ENCODE assay signal across 22 cellular contexts in the genomic region with DNA sequence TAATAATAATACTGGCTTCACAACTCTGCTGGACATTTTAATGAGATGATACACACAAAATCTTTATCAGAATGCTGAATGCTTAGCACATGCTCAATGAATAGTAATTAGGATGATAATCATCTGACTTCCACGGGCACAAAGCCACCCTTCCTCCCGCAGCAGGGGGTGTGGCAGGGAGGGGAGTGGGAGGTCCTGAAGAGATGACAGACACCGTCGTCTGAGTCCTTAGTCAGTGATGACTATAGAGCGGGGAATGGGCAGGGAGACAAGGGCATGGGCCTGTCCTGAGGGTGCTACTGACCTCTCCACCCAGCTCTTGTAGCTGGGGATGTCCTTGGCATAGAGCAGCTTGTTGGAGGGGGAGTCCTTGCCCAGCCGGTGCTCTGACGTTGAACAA.
DNase-seq lines count a peak whose midpoint lies in the region; ATAC-seq, FAIRE-seq and TF ChIP-seq lines count a peak whose summit lies in the region.
"Had no signal": no experiment of that assay in that cellular context is flagged by ENCODE, and none has a peak within 500 bp of the region (broad histone marks: within the 10 kb centered on the region; RNA-seq: fewer than 3 reads in every experiment).

No MANE protein-coding gene starts in this region.

- no peak overlapping the region for H3K9ac ChIP-seq in GM23248
- no peak overlapping the region for H3K9ac ChIP-seq in endothelial cell of umbilical vein (replicated peaks; ENCODE audit: extremely low read depth, insufficient read depth, low read length)
- H3K9ac ChIP-seq in neuronal stem cell (ENCODE audit: low read depth, low read length, poor library complexity), result no peak overlapping the region

- DNase-seq in GM23248 (peak; percentile 42), endothelial cell of umbilical vein (ENCODE audit: low read depth, low spot score) (no peak), neuronal stem cell (ENCODE audit: low spot score) (no peak), upper lobe of right lung (no peak), body of pancreas (no peak), left colon (no peak), Ammon's horn (ENCODE audit: low spot score) (no peak)
- DNase-seq: aorta; CD8-positive, alpha-beta memory T cell; DMS53; gastrocnemius medialis; H9; KG1; kidney glomerular epithelial cell; NCI-H1930; NCI-H2227 treated with DMSO at 0.1 percent for 48 hours; NCI-H748 treated with DMSO at 0.1 percent for 48 hours; psoas muscle; spleen; stimulated activated CD4-positive, alpha-beta T cell treated with anti-CD3 and anti-CD28 coated beads, Interleukin-4, amount 100 ng/mL, for 4 hours; stimulated activated naive CD8-positive, alpha-beta T cell treated with anti-CD3 and anti-CD28 coated beads, Interleukin-15, Interleukin-2, amounts not matched to agents 100 U/mL and 50 U/mL, for 24 hours had no signal

- H3K14ac ChIP-seq in neuronal stem cell (ENCODE audit: low read length), result no peak overlapping the region

- no peak overlapping the region for H3K23ac ChIP-seq in neuronal stem cell (ENCODE audit: low read depth, low read length, poor library complexity)

- H3K79me1 ChIP-seq in neuronal stem cell (ENCODE audit: low read depth, low read length), result no peaks in the 10 kb centered on the region

- H3K27me3 ChIP-seq in GM23248 (replicated peaks; ENCODE audit: insufficient read depth) (no peaks in the 10 kb centered on the region), endothelial cell of umbilical vein (ENCODE audit: control insufficient read depth in 2 of 2, insufficient read depth in 2 of 2, low read length in 2 of 2) (no peaks in the 10 kb centered on the region), neuronal stem cell (ENCODE audit: control insufficient read depth in 3 of 3, insufficient read depth in 3 of 3, low read depth in 1 of 3, low read length in 3 of 3) (no peaks in the 10 kb centered on the region), upper lobe of right lung (no peaks in the 10 kb centered on the region), body of pancreas (no peaks in the 10 kb centered on the region)
- H3K27me3 ChIP-seq: gastrocnemius medialis had no signal

- no peak overlapping the region for H2BK12ac ChIP-seq in neuronal stem cell (ENCODE audit: low read length)

- TF ChIP-seq CTCF in endothelial cell of umbilical vein (IDR thresholded peaks at IDR 0.05; ENCODE audit: extremely low read depth in 1 of 2, insufficient read depth in 1 of 2, low read depth in 1 of 2, low read length in 2 of 2), result no peak
- TF ChIP-seq CTCF in upper lobe of right lung (IDR thresholded peaks at IDR 0.05), result no peak
- no peak for TF ChIP-seq CTCF in body of pancreas (IDR thresholded peaks at IDR 0.05)

- H3K4me2 ChIP-seq in GM23248 (ENCODE audit: unreplicated experiment) (no peak overlapping the region), endothelial cell of umbilical vein (ENCODE audit: insufficient read depth, low read length) (no peak overlapping the region), neuronal stem cell (ENCODE audit: insufficient read depth, low read length, poor library complexity, severe bottlenecking) (no peak overlapping the region)

- TF ChIP-seq POLR2A in endothelial cell of umbilical vein (IDR thresholded peaks at IDR 0.05; ENCODE audit: low read depth, low read length) (no peak), body of pancreas (IDR thresholded peaks at IDR 0.05) (no peak)

- H3K18ac ChIP-seq in neuronal stem cell (ENCODE audit: low read length), result peak overlapping the region; percentile 7

- H3K79me2 ChIP-seq in GM23248 (ENCODE audit: insufficient read depth) (no peaks in the 10 kb centered on the region), endothelial cell of umbilical vein (ENCODE audit: control insufficient read depth, insufficient read depth, low read length) (no peaks in the 10 kb centered on the region)

- H3K9me1 ChIP-seq in endothelial cell of umbilical vein (replicated peaks; ENCODE audit: control insufficient read depth, extremely low read depth, insufficient read depth, low read length), result no peaks in the 10 kb centered on the region

- no peaks in the 10 kb centered on the region for H3K9me2 ChIP-seq in GM23248 (ENCODE audit: insufficient read depth)

- H2AK5ac ChIP-seq in neuronal stem cell (ENCODE audit: low read depth, low read length), result no peak overlapping the region

- 26 to 29% methylated on average over 7 of the region's 7 CpGs for WGBS in GM23248 (ENCODE audit: low coverage in 1 of 2, low lambda C conversion rate in 2 of 2, missing lambda C conversion rate in 2 of 2), 2 experiments
- no CpG with 5 or more reads among the region's 7 CpGs for WGBS in neuronal stem cell (ENCODE audit: extremely low coverage in 2 of 2, insufficient read length in 2 of 2, insufficient replicate concordance in 1 of 2), 2 donors
- WGBS in body of pancreas, 2 donors, result 62 to 76% methylated on average over 7 of the region's 7 CpGs

- H3K27ac ChIP-seq in GM23248, result no peak overlapping the region
- peak overlapping the region; percentile 85 for H3K27ac ChIP-seq in endothelial cell of umbilical vein (ENCODE audit: insufficient read depth, low read depth, low read length)
- no peak overlapping the region for H3K27ac ChIP-seq in neuronal stem cell (replicated peaks; ENCODE audit: low read length)
- H3K27ac ChIP-seq in upper lobe of right lung, result peak overlapping the region; percentile 81
- no peak overlapping the region for H3K27ac ChIP-seq in body of pancreas
- H3K27ac ChIP-seq: spleen had no signal

- in situ Hi-C loops in GM23248 (cut with MboI), result loop anchor here (10.0 kb wide), 1 partner anchor 216 kb away; a partner anchor contains a TSS

- BruUV-seq in endothelial cell of umbilical vein (replicated peaks; lab: Mats Ljungman, UMichigan), result no TSS peak

- H3K4me3 ChIP-seq in GM23248 (no peak overlapping the region), endothelial cell of umbilical vein (replicated peaks in 1 of 3; ENCODE audit: insufficient read depth in 1 of 3, low read depth in 1 of 3, low read length in 3 of 3) (no peak overlapping the region), neuronal stem cell (ENCODE audit: low read length in 2 of 2) (no peak overlapping the region), upper lobe of right lung (no peak overlapping the region), body of pancreas (no peak overlapping the region)
- H3K4me3 ChIP-seq: gastrocnemius medialis, psoas muscle, spleen had no signal

- CTCF ChIA-PET in endothelial cell of umbilical vein (lab: Charles Lee), result interaction anchor here (1.0 to 13.9 kb wide), 2 partner anchors 131 to 214 kb away, joined by 5 to 289 read pairs; a partner anchor contains a TSS

- peaks cover 17% of the 10 kb centered on the region for H3F3A ChIP-seq in GM23248 (ENCODE audit: insufficient read depth)

- no peaks in the 10 kb centered on the region for H3K9me3 ChIP-seq in GM23248 (ENCODE audit: low read depth)
- H3K9me3 ChIP-seq in endothelial cell of umbilical vein (replicated peaks; ENCODE audit: control insufficient read depth, insufficient read depth, low read length), result no peaks in the 10 kb centered on the region
- no peaks in the 10 kb centered on the region for H3K9me3 ChIP-seq in neuronal stem cell (replicated peaks in 1 of 2; ENCODE audit: control insufficient read depth in 2 of 2, insufficient read depth in 1 of 2, low read depth in 1 of 2, low read length in 2 of 2)
- no peaks in the 10 kb centered on the region for H3K9me3 ChIP-seq in upper lobe of right lung
- H3K9me3 ChIP-seq in body of pancreas, result no peaks in the 10 kb centered on the region
- H3K9me3 ChIP-seq: gastrocnemius medialis, psoas muscle, spleen had no signal

- H3K4me1 ChIP-seq in GM23248 (ENCODE audit: insufficient read depth), result peaks cover 32% of the 10 kb centered on the region
- H3K4me1 ChIP-seq in endothelial cell of umbilical vein (ENCODE audit: control insufficient read depth, extremely low read depth, insufficient read depth, low read length), result peaks cover 43% of the 10 kb centered on the region
- peaks cover 0 to 4% of the 10 kb centered on the region in 2 donors for H3K4me1 ChIP-seq in neuronal stem cell (ENCODE audit: control insufficient read depth in 2 of 2, insufficient read depth in 1 of 2, low read depth in 1 of 2, low read length in 2 of 2)
- peaks cover 11% of the 10 kb centered on the region for H3K4me1 ChIP-seq in upper lobe of right lung
- H3K4me1 ChIP-seq in body of pancreas, result peaks cover 6% of the 10 kb centered on the region

- no peak overlapping the region for H4K91ac ChIP-seq in neuronal stem cell (ENCODE audit: low read depth, low read length, poor library complexity)

- H3K4ac ChIP-seq in neuronal stem cell (ENCODE audit: low read length), result no peak overlapping the region

- no peak overlapping the region for H4K8ac ChIP-seq in neuronal stem cell (ENCODE audit: low read depth, low read length)

- H2AFZ ChIP-seq in GM23248 (no peak overlapping the region), endothelial cell of umbilical vein (ENCODE audit: low read depth, low read length) (no peak overlapping the region), neuronal stem cell (ENCODE audit: low read length) (no peak overlapping the region)

- no peak overlapping the region for H2BK5ac ChIP-seq in neuronal stem cell (ENCODE audit: low read length)

- POLR2A ChIA-PET in endothelial cell of umbilical vein (lab: Charles Lee), result no interaction called here

- H3K36me3 ChIP-seq in GM23248 (ENCODE audit: low read depth) (peaks cover 5% of the 10 kb centered on the region; the same call in 1 of the 2 replicates), endothelial cell of umbilical vein (ENCODE audit: control insufficient read depth in 2 of 2, extremely low read depth in 1 of 2, insufficient read depth in 2 of 2, low read length in 2 of 2) (peaks cover 26 to 49% of the 10 kb centered on the region in 2 experiments), neuronal stem cell (replicated peaks in 1 of 2; ENCODE audit: control insufficient read depth in 2 of 2, insufficient read depth in 2 of 2, low read length in 2 of 2) (no peaks in the 10 kb centered on the region), upper lobe of right lung (peaks cover 65% of the 10 kb centered on the region), body of pancreas (replicated peaks in 1 of 2; ENCODE audit: insufficient read depth in 1 of 2, low read depth in 2 of 2) (peaks cover 0 to 11% of the 10 kb centered on the region in 2 donors)

- H2BK15ac ChIP-seq in neuronal stem cell (ENCODE audit: low read length), result no peak overlapping the region

- H4K20me1 ChIP-seq in GM23248 (ENCODE audit: insufficient read depth) (no peaks in the 10 kb centered on the region), endothelial cell of umbilical vein (replicated peaks; ENCODE audit: control insufficient read depth, extremely low read depth, insufficient read depth, low read length) (no peaks in the 10 kb centered on the region)

- no peak overlapping the region for H2BK120ac ChIP-seq in neuronal stem cell (ENCODE audit: low read depth, low read length)

- ATAC-seq in upper lobe of right lung, result peak; percentile 12
- no peak for ATAC-seq in body of pancreas
- no peak for ATAC-seq in left colon
- ATAC-seq: gastrocnemius medialis; natural killer cell treated with Interleukin-12 subunit alpha and Interleukin-12 subunit beta and Interleukin-15 and Interleukin-18, amount 100 ng/mL, for 72 hours; psoas muscle; stimulated activated naive CD8-positive, alpha-beta T cell treated with anti-CD3 and anti-CD28 coated beads, Interleukin-15, Interleukin-2, amounts not matched to agents 100 U/mL and 50 U/mL, for 24 hours had no signal

- dilution Hi-C loops in endothelial cell of umbilical vein (cut with MboI; ENCODE audit: extremely low pct_ligation_motif_present, low sequenced_read_pairs), result no loop called here

- intact Hi-C loops in endothelial cell of umbilical vein (cut with micrococcal nuclease), result no loop called here
- intact Hi-C loops in upper lobe of right lung (cut with DNase I), result loop anchor here (10.0 kb wide), 1 partner anchor 216 kb away; a partner anchor contains a TSS
- intact Hi-C loops in body of pancreas (cut with DNase I), result loop anchor here (5.0 kb wide), 1 partner anchor 69 kb away; no protein-coding TSS in a partner anchor
- intact Hi-C loops in left colon (cut with DNase I, micrococcal nuclease), result loop anchor here in 1 of 2 donors (10.0 kb wide), 1 partner anchor 216 kb away; a partner anchor contains a TSS

- no peak for FAIRE-seq in endothelial cell of umbilical vein (lab: Jason Lieb, UNC)

Comparison
In these comparisons a context has a peak if more than half of its experiments do, and no peak if none do; other contexts are left out.
1. H3K27ac ChIP-seq: peak in endothelial cell of umbilical vein (single experiment) and upper lobe of right lung (single experiment); none in GM23248 (single experiment), neuronal stem cell (single experiment) and body of pancreas (0 of 4).